Comparison of ENCODE assay signal across 20 cellular contexts in genomic region chr19:3979289-3979673, GRCh38. TPM values are rescaled to one million over a fixed set of nuclear protein-coding genes. Genes with fewer than 3 reads are reported as not detected.
A peak's percentile ranks its signal among the peaks of the same experiment; 100 is the strongest.
DNase-seq lines count a peak whose midpoint lies in the region; ATAC-seq and TF ChIP-seq lines count a peak whose summit lies in the region.
"Had no signal": no experiment of that assay in that cellular context is flagged by ENCODE, and none has a peak within 500 bp of the region (broad histone marks: within the 10 kb centered on the region; RNA-seq: fewer than 3 reads in every experiment).

No MANE protein-coding gene starts in this region.

- peaks cover 8% of the 10 kb centered on the region; the same call in 1 of the 2 replicates for H3K4me1 ChIP-seq in PC-9 (replicated peaks; ENCODE audit: insufficient read depth)

- no peaks in the 10 kb centered on the region for H3K9me3 Mint-ChIP-seq in activated T-cell treated with anti-CD3 and anti-CD28 coated beads, Interleukin-2, amount 50 U/mL, for 24 hours
- H3K9me3 Mint-ChIP-seq: naive thymus-derived CD4-positive, alpha-beta T cell; stimulated activated naive CD8-positive, alpha-beta T cell treated with anti-CD3 and anti-CD28 coated beads, Interleukin-15, amount 100 ng/mL, for 72 hours had no signal

- H4K20me1 ChIP-seq in PC-9 (ENCODE audit: insufficient read depth): peaks cover 93% of the 10 kb centered on the region

- H3F3A ChIP-seq in PC-9 (ENCODE audit: insufficient read depth, low read depth): peaks cover 89% of the 10 kb centered on the region

- DNase-seq in Right ventricle myocardium inferior (ENCODE audit: missing footprints) (peak; percentile 65), left ventricle myocardium superior (no peak), epithelial cell of prostate (ENCODE audit: low read depth, low spot score) (no peak), ureter (ENCODE audit: low spot score) (peak; percentile 44), NCI-H1048 (lab: John Stamatoyannopoulos, UW) (no peak), PC-9 (no peak), OCI-M1 (lab: John Stamatoyannopoulos, UW) (no peak)
- DNase-seq in activated T-cell treated with anti-CD3 and anti-CD28 coated beads, Interleukin-2, amount 50 U/mL, for 24 hours: no peak
- DNase-seq: activated CD4-positive, CD25-positive, alpha-beta regulatory T cell treated with anti-CD3 and anti-CD28 coated beads, Interleukin-2, amount 50 U/mL, for 72 hours; DND-41; left lung; NCI-H2029 treated with DMSO at 0.1 percent for 48 hours; NCI-H69 had no signal

- CTCF ChIA-PET in PC-9 (lab: Charles Lee): no interaction called here

- H3K9me3 ChIP-seq in PC-9 (ENCODE audit: insufficient read depth, low read depth): no peaks in the 10 kb centered on the region
- H3K9me3 ChIP-seq: body of pancreas, left lung, right lobe of liver, vagina had no signal

- peaks cover 67% of the 10 kb centered on the region for H3K79me2 ChIP-seq in PC-9 (ENCODE audit: low read depth)

- POLR2A ChIA-PET in PC-9 (lab: Charles Lee; ENCODE audit: unreplicated experiment): no interaction called here

- H3K27ac ChIP-seq in epithelial cell of prostate (peak overlapping the region; percentile 11), PC-9 (no peak overlapping the region)
- H3K27ac ChIP-seq: body of pancreas, left lung, right lobe of liver, vagina had no signal

- intact Hi-C loops in Right ventricle myocardium inferior (cut with DNase I) (no loop called here), left ventricle myocardium superior (cut with micrococcal nuclease) (no loop called here), PC-9 (cut with micrococcal nuclease; ENCODE audit: unreplicated experiment) (no loop called here)

- BruUV-seq in PC-9 (replicated peaks; lab: Mats Ljungman, UMichigan): no TSS peak

- no peak overlapping the region for H2AFZ ChIP-seq in PC-9

- no peak overlapping the region for H3K4me2 ChIP-seq in PC-9

- no peaks in the 10 kb centered on the region for H3K27me3 Mint-ChIP-seq in activated T-cell treated with anti-CD3 and anti-CD28 coated beads, Interleukin-2, amount 50 U/mL, for 24 hours
- H3K27me3 Mint-ChIP-seq: naive thymus-derived CD4-positive, alpha-beta T cell; stimulated activated naive CD8-positive, alpha-beta T cell treated with anti-CD3 and anti-CD28 coated beads, Interleukin-15, amount 100 ng/mL, for 72 hours had no signal

- ATAC-seq in Right ventricle myocardium inferior: no peak
- ATAC-seq in left ventricle myocardium superior: no peak
- ATAC-seq: body of pancreas; left lung; right lobe of liver; stimulated activated naive CD8-positive, alpha-beta T cell treated with anti-CD3 and anti-CD28 coated beads, Interleukin-15, amount 100 ng/mL, for 72 hours had no signal

- H3K4me3 ChIP-seq in PC-9: no peak overlapping the region
- H3K4me3 ChIP-seq: body of pancreas, left lung, right lobe of liver, vagina had no signal

- peak overlapping the region; percentile 57 for H3K4me3 Mint-ChIP-seq in activated T-cell treated with anti-CD3 and anti-CD28 coated beads, Interleukin-2, amount 50 U/mL, for 24 hours

- H3K9me2 ChIP-seq in PC-9 (ENCODE audit: insufficient read depth): no peaks in the 10 kb centered on the region

- peaks cover 58% of the 10 kb centered on the region for H3K4me1 Mint-ChIP-seq in activated T-cell treated with anti-CD3 and anti-CD28 coated beads, Interleukin-2, amount 50 U/mL, for 24 hours (ENCODE audit: low read depth)

- H3K27me3 ChIP-seq in PC-9 (ENCODE audit: insufficient read depth, low read depth): no peaks in the 10 kb centered on the region
- H3K27me3 ChIP-seq: body of pancreas, left lung, right lobe of liver, vagina had no signal

- peak overlapping the region; percentile 99 for H3K27ac Mint-ChIP-seq in activated T-cell treated with anti-CD3 and anti-CD28 coated beads, Interleukin-2, amount 50 U/mL, for 24 hours

- H3K36me3 ChIP-seq in PC-9 (ENCODE audit: low read depth): peaks cover 28% of the 10 kb centered on the region

- TF ChIP-seq CTCF in PC-9 (conservative IDR thresholded peaks at IDR 0.05): no peak

- peaks cover 94% of the 10 kb centered on the region for H3K36me3 Mint-ChIP-seq in activated T-cell treated with anti-CD3 and anti-CD28 coated beads, Interleukin-2, amount 50 U/mL, for 24 hours (ENCODE audit: low read depth)

RNA-seq across cellular contexts. Expression of gene EEF2, which starts 6.0 kb away (rescaled TPM):
- total RNA-seq in Right ventricle myocardium inferior: 2,154 TPM
- 2,417 TPM for total RNA-seq in left ventricle myocardium superior
- total RNA-seq in ureter: 2,169 TPM
- 1,471 and 1,742 TPM in 2 replicates for total RNA-seq in PC-9 (2021)

RNA-seq across cellular contexts. Expression of gene DAPK3, which starts 8.4 kb away (rescaled TPM):
- total RNA-seq in Right ventricle myocardium inferior: 67.5 TPM
- total RNA-seq in left ventricle myocardium superior: 68.5 TPM
- 53.0 TPM for total RNA-seq in ureter
- total RNA-seq in PC-9 (2021): 38.1 and 46.5 TPM in 2 replicates

RNA-seq across cellular contexts. Expression of gene PIAS4, which starts 28.3 kb away (rescaled TPM):
- total RNA-seq in Right ventricle myocardium inferior (16.1 TPM), left ventricle myocardium superior (19.8 TPM), ureter (27.3 TPM), PC-9 (2021) (25.5 and 26.5 TPM in 2 replicates)

RNA-seq across cellular contexts. Expression of gene NMRK2, which starts 46.4 kb away (rescaled TPM):
- total RNA-seq in Right ventricle myocardium inferior (627 TPM), left ventricle myocardium superior (1,046 TPM), ureter (not detected), PC-9 (2021) (not detected in 2 replicates)
- total RNA-seq: body of pancreas; naive thymus-derived CD4-positive, alpha-beta T cell; RPMI7951; T-helper 1 cell treated with Interleukin-12 subunit alpha and Interleukin-12 subunit beta and Interleukin-4 antibody, amounts not matched to agents 30 ng/mL and 1 ng/mL, for 36 hours; vagina had no signal

Comparison
In these comparisons a context has a peak if more than half of its experiments do, and no peak if none do; other contexts are left out.
1. DNase-seq: peak in Right ventricle myocardium inferior (single experiment) and ureter (single experiment); none in left ventricle myocardium superior (single experiment), activated T-cell treated with anti-CD3 and anti-CD28 coated beads, Interleukin-2, amount 50 U/mL, for 24 hours (single experiment), epithelial cell of prostate (single experiment), NCI-H1048 (single experiment), PC-9 (0 of 2) and OCI-M1 (single experiment).